Comparison of ENCODE assay signal across 1 cellular context in the genomic region with DNA sequence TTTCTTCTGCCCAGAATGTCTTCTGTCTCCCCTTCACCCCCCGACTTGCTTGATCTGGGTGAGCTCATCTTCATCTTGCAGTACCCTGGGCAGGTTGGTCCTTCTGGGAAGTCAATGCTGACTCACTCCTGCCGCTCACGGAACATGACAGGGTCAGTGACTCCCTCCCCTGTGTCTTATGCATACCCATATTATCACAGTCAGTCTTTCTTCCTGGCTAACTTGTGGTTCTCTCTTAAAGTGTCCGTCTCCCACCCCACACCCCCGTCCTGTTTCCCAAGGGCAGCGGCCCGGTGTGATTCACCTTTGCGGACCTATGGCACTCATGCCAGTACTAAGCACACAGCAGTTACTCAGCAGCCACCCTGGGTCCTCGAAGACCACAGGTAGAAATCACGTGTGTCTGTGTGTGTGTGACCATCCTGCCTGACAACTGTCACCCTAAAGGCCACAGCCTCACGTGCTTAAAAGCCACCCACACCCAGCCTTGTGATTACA.
TF ChIP-seq lines count a peak whose summit lies in the region.

No MANE protein-coding gene starts in this region.

TF ChIP-seq in WTC11, 78 proteins besides CTCF, POLR2A, EP300 and RAD21 (continued from another document):
- TF ChIP-seq, protein P1, sequence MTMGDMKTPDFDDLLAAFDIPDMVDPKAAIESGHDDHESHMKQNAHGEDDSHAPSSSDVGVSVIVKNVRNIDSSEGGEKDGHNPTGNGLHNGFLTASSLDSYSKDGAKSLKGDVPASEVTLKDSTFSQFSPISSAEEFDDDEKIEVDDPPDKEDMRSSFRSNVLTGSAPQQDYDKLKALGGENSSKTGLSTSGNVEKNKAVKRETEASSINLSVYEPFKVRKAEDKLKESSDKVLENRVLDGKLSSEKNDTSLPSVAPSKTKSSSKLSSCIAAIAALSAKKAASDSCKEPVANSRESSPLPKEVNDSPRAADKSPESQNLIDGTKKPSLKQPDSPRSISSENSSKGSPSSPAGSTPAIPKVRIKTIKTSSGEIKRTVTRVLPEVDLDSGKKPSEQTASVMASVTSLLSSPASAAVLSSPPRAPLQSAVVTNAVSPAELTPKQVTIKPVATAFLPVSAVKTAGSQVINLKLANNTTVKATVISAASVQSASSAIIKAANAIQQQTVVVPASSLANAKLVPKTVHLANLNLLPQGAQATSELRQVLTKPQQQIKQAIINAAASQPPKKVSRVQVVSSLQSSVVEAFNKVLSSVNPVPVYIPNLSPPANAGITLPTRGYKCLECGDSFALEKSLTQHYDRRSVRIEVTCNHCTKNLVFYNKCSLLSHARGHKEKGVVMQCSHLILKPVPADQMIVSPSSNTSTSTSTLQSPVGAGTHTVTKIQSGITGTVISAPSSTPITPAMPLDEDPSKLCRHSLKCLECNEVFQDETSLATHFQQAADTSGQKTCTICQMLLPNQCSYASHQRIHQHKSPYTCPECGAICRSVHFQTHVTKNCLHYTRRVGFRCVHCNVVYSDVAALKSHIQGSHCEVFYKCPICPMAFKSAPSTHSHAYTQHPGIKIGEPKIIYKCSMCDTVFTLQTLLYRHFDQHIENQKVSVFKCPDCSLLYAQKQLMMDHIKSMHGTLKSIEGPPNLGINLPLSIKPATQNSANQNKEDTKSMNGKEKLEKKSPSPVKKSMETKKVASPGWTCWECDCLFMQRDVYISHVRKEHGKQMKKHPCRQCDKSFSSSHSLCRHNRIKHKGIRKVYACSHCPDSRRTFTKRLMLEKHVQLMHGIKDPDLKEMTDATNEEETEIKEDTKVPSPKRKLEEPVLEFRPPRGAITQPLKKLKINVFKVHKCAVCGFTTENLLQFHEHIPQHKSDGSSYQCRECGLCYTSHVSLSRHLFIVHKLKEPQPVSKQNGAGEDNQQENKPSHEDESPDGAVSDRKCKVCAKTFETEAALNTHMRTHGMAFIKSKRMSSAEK (CRISPR knock-in tag; IDR thresholded peaks at IDR 0.05; ENCODE audit: borderline replicate concordance), result no peak
- TF ChIP-seq ZNF317 (CRISPR knock-in tag; IDR thresholded peaks at IDR 0.05; ENCODE audit: borderline replicate concordance, low read depth) (no peak), CREB1 (CRISPR knock-in tag; IDR thresholded peaks at IDR 0.05) (no peak), NR2C2 (CRISPR knock-in tag; IDR thresholded peaks at IDR 0.05) (no peak), GRHL2 (CRISPR knock-in tag; IDR thresholded peaks at IDR 0.05; ENCODE audit: insufficient replicate concordance, severe bottlenecking) (no peak), HMGA2 (CRISPR knock-in tag; IDR thresholded peaks at IDR 0.05) (no peak), TEAD4 (CRISPR knock-in tag; IDR thresholded peaks at IDR 0.05) (no peak)
- TF ChIP-seq, protein P2, sequence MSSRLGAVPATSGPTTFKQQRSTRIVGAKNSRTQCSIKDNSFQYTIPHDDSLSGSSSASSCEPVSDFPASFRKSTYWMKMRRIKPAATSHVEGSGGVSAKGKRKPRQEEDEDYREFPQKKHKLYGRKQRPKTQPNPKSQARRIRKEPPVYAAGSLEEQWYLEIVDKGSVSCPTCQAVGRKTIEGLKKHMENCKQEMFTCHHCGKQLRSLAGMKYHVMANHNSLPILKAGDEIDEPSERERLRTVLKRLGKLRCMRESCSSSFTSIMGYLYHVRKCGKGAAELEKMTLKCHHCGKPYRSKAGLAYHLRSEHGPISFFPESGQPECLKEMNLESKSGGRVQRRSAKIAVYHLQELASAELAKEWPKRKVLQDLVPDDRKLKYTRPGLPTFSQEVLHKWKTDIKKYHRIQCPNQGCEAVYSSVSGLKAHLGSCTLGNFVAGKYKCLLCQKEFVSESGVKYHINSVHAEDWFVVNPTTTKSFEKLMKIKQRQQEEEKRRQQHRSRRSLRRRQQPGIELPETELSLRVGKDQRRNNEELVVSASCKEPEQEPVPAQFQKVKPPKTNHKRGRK (CRISPR knock-in tag; IDR thresholded peaks at IDR 0.05; ENCODE audit: borderline replicate concordance), result no peak
- TF ChIP-seq, protein P3, sequence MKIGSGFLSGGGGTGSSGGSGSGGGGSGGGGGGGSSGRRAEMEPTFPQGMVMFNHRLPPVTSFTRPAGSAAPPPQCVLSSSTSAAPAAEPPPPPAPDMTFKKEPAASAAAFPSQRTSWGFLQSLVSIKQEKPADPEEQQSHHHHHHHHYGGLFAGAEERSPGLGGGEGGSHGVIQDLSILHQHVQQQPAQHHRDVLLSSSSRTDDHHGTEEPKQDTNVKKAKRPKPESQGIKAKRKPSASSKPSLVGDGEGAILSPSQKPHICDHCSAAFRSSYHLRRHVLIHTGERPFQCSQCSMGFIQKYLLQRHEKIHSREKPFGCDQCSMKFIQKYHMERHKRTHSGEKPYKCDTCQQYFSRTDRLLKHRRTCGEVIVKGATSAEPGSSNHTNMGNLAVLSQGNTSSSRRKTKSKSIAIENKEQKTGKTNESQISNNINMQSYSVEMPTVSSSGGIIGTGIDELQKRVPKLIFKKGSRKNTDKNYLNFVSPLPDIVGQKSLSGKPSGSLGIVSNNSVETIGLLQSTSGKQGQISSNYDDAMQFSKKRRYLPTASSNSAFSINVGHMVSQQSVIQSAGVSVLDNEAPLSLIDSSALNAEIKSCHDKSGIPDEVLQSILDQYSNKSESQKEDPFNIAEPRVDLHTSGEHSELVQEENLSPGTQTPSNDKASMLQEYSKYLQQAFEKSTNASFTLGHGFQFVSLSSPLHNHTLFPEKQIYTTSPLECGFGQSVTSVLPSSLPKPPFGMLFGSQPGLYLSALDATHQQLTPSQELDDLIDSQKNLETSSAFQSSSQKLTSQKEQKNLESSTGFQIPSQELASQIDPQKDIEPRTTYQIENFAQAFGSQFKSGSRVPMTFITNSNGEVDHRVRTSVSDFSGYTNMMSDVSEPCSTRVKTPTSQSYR (CRISPR knock-in tag; IDR thresholded peaks at IDR 0.05), result no peak
